In genomic region chr9:32738501-32739172, GRCh38 we compare ENCODE assay signal across 22 cellular contexts. TPM values are rescaled to one million over a fixed set of nuclear protein-coding genes. Genes with fewer than 3 reads are reported as not detected.
DNase-seq lines count a peak whose midpoint lies in the region; ATAC-seq and TF ChIP-seq lines count a peak whose summit lies in the region.
"Had no signal": no experiment of that assay in that cellular context is flagged by ENCODE, and none has a peak within 500 bp of the region (broad histone marks: within the 10 kb centered on the region; RNA-seq: fewer than 3 reads in every experiment).

No MANE protein-coding gene starts in this region.

- TF ChIP-seq CTCF in HCT116 (IDR thresholded peaks at IDR 0.05 in 2 of 3, conservative IDR thresholded peaks at IDR 0.05 in 1 of 3; ENCODE audit: borderline replicate concordance in 1 of 3, insufficient read depth in 1 of 3, low read depth in 2 of 3, low read length in 2 of 3) (no peak), foreskin keratinocyte (conservative IDR thresholded peaks at IDR 0.05) (peak; percentile 15)

- DNase-seq in activated CD4-positive, alpha-beta T cell treated with anti-CD3 and anti-CD28 coated beads for 36 hours, result peak; percentile 19
- no peak for DNase-seq in activated CD4-positive, alpha-beta T cell treated with anti-CD3 and anti-CD28 coated beads for 1 hour
- DNase-seq in HCT116 (ENCODE audit: low read depth, low spot score) (peak; percentile 46), SW480 (ENCODE audit: low spot score) (peak; percentile 28), foreskin keratinocyte (peak; percentile 75 to 93), DMS79 (lab: John Stamatoyannopoulos, UW) (no peak), NCI-H2029 treated with DMSO at 0.1 percent for 48 hours (lab: John Stamatoyannopoulos, UW) (no peak)
- DNase-seq: esophagus squamous epithelium, kidney glomerular epithelial cell, naive B cell, NCI-H187 treated with DMSO at 0.1 percent for 48 hours, NCI-H446 treated with DMSO at 0.1 percent for 48 hours had no signal

- H3K27me3 ChIP-seq in HCT116 (ENCODE audit: insufficient read depth, low read length), result 0 out of 2 replicates have a peak, but pooled peaks cover 2% of the 10 kb centered on the region
- peaks cover 4% of the 10 kb centered on the region for H3K27me3 ChIP-seq in foreskin keratinocyte
- H3K27me3 ChIP-seq: BLaER1 treated with 17β-estradiol and CSF1 and Interleukin-3, amounts not matched to agents 10 nM and 100 nM; esophagus squamous epithelium; right atrium auricular region; suprapubic skin; vagina had no signal

- no peaks in the 10 kb centered on the region for H3K36me3 Mint-ChIP-seq in activated CD4-positive, alpha-beta T cell treated with anti-CD3 and anti-CD28 coated beads for 36 hours (ENCODE audit: low read depth)
- H3K36me3 Mint-ChIP-seq: memory B cell had no signal

- peaks cover 10 to 20% of the 10 kb centered on the region in 2 experiments; a peak in 3 of 4 replicates for H3K4me1 ChIP-seq in HCT116 (ENCODE audit: control insufficient read depth in 1 of 2, insufficient read depth in 2 of 2, low read length in 2 of 2)
- H3K4me1 ChIP-seq in foreskin keratinocyte, result peaks cover 10% of the 10 kb centered on the region
- H3K4me1 ChIP-seq: BLaER1 treated with 17β-estradiol and CSF1 and Interleukin-3, amounts not matched to agents 10 nM and 100 nM; esophagus squamous epithelium; right atrium auricular region; suprapubic skin; vagina had no signal

- H3K27ac ChIP-seq in HCT116 (ENCODE audit: low read depth, low read length), result no peak overlapping the region
- H3K27ac ChIP-seq in foreskin keratinocyte, result peak overlapping the region; percentile 53
- H3K27ac ChIP-seq: BLaER1 treated with 17β-estradiol and CSF1 and Interleukin-3, amounts not matched to agents 10 nM and 100 nM; esophagus squamous epithelium; right atrium auricular region; suprapubic skin; vagina had no signal

- no peak overlapping the region for H3K4me3 ChIP-seq in HCT116 (replicated peaks in 1 of 2; ENCODE audit: low read depth in 1 of 2, low read length in 2 of 2)
- H3K4me3 ChIP-seq: BLaER1 treated with 17β-estradiol and CSF1 and Interleukin-3, amounts not matched to agents 10 nM and 100 nM; esophagus squamous epithelium; K562; right atrium auricular region; suprapubic skin; vagina had no signal

- H3K27me3 Mint-ChIP-seq in activated CD4-positive, alpha-beta T cell treated with anti-CD3 and anti-CD28 coated beads for 36 hours, result peaks cover 7% of the 10 kb centered on the region

- CTCF ChIA-PET in activated CD4-positive, alpha-beta T cell treated with anti-CD3 and anti-CD28 coated beads for 36 hours (lab: Charles Lee), result interaction anchor here (0.7 kb wide), 1 partner anchor 135 kb away, joined by 3 read pairs; no protein-coding TSS in a partner anchor
- CTCF ChIA-PET in HCT116 (lab: Charles Lee), result no interaction called here

- ATAC-seq in activated CD4-positive, alpha-beta T cell treated with anti-CD3 and anti-CD28 coated beads for 36 hours, result peak; percentile 73
- ATAC-seq in HCT116, result peak; percentile 91
- peak; percentile 89 for ATAC-seq in foreskin keratinocyte
- no peak for ATAC-seq in HG02759 (IDR thresholded peaks at IDR 0.05; ENCODE audit: unreplicated experiment)
- ATAC-seq: K562 had no signal

- H3K9ac ChIP-seq in HCT116 (ENCODE audit: low read length), result no peak overlapping the region
- H3K9ac ChIP-seq: BLaER1 treated with 17β-estradiol and CSF1 and Interleukin-3, amounts not matched to agents 10 nM and 100 nM had no signal

- RAD21 ChIA-PET in HCT116 (lab: Charles Lee; ENCODE audit: low non-redundant PET in 1 of 2, low total read pairs in 2 of 2, uncharacterized antibody in 2 of 2, unreplicated experiment in 2 of 2), result no interaction called here

- H3K36me3 ChIP-seq in HCT116 (ENCODE audit: control insufficient read depth in 1 of 2, insufficient read depth in 2 of 2, low read length in 2 of 2), result no peaks in the 10 kb centered on the region
- H3K36me3 ChIP-seq: BLaER1 treated with 17β-estradiol and CSF1 and Interleukin-3, amounts not matched to agents 10 nM and 100 nM; esophagus squamous epithelium; right atrium auricular region; suprapubic skin; vagina had no signal

- H3K9me3 ChIP-seq in HCT116 (ENCODE audit: control insufficient read depth in 1 of 2, insufficient read depth in 1 of 2, low read depth in 1 of 2, low read length in 2 of 2), result no peaks in the 10 kb centered on the region
- H3K9me3 ChIP-seq: esophagus squamous epithelium, right atrium auricular region, suprapubic skin, vagina had no signal

- H3K4me1 Mint-ChIP-seq in activated CD4-positive, alpha-beta T cell treated with anti-CD3 and anti-CD28 coated beads for 36 hours, result no peaks in the 10 kb centered on the region
- H3K4me1 Mint-ChIP-seq: central memory CD8-positive, alpha-beta T cell; memory B cell; naive B cell had no signal

- TF ChIP-seq RAD21 in HCT116 (IDR thresholded peaks at IDR 0.05; ENCODE audit: low read depth), result no peak

- no peaks in the 10 kb centered on the region for H3K79me2 ChIP-seq in HCT116 (ENCODE audit: insufficient read depth, low read length)

- H3K9me3 Mint-ChIP-seq in activated CD4-positive, alpha-beta T cell treated with anti-CD3 and anti-CD28 coated beads for 36 hours (ENCODE audit: low read depth), result no peaks in the 10 kb centered on the region

- peak overlapping the region; percentile 92 for H2AFZ ChIP-seq in HCT116 (ENCODE audit: low read depth, low read length, poor library complexity, severe bottlenecking)

- BruUV-seq in HCT116 (replicated peaks; lab: Mats Ljungman, UMichigan), result no TSS peak

- POLR2A ChIA-PET in activated CD4-positive, alpha-beta T cell treated with anti-CD3 and anti-CD28 coated beads for 36 hours (lab: Charles Lee), result no interaction called here
- POLR2A ChIA-PET in HCT116 (lab: Charles Lee), result no interaction called here

- H3K9me2 ChIP-seq in HCT116 (ENCODE audit: insufficient read depth), result no peaks in the 10 kb centered on the region

- no peak for TF ChIP-seq POLR2A in HCT116 (IDR thresholded peaks at IDR 0.05; ENCODE audit: borderline replicate concordance, extremely low read depth, insufficient read depth, insufficient read length)

- intact Hi-C loops in activated CD4-positive, alpha-beta T cell treated with anti-CD3 and anti-CD28 coated beads for 36 hours (cut with DNase I, micrococcal nuclease), result no loop called here
- intact Hi-C loops in HCT116 (cut with micrococcal nuclease), result no loop called here

- no peak overlapping the region for H3K27ac Mint-ChIP-seq in activated CD4-positive, alpha-beta T cell treated with anti-CD3 and anti-CD28 coated beads for 36 hours
- H3K27ac Mint-ChIP-seq: memory B cell, naive B cell had no signal

- H3K4me3 Mint-ChIP-seq in activated CD4-positive, alpha-beta T cell treated with anti-CD3 and anti-CD28 coated beads for 36 hours, result no peak overlapping the region
- H3K4me3 Mint-ChIP-seq: central memory CD8-positive, alpha-beta T cell; memory B cell; naive B cell had no signal

- H4K20me1 ChIP-seq in HCT116 (ENCODE audit: insufficient read depth), result no peaks in the 10 kb centered on the region
- H4K20me1 ChIP-seq: BLaER1 treated with 17β-estradiol and CSF1 and Interleukin-3, amounts not matched to agents 10 nM and 100 nM had no signal

- peak overlapping the region; percentile 18 for H3K4me2 ChIP-seq in HCT116 (ENCODE audit: low read length)
- H3K4me2 ChIP-seq: BLaER1 treated with 17β-estradiol and CSF1 and Interleukin-3, amounts not matched to agents 10 nM and 100 nM had no signal

TF ChIP-seq in HCT116, 20 proteins besides CTCF, POLR2A, EP300 and RAD21:
- TF ChIP-seq JUND (IDR thresholded peaks at IDR 0.05), result peak; percentile 63
- peak; percentile 70 for TF ChIP-seq FOSL1 (IDR thresholded peaks at IDR 0.05; ENCODE audit: low read depth)
- TF ChIP-seq CEBPB (IDR thresholded peaks at IDR 0.05; ENCODE audit: low read depth), result no peak

RNA-seq across cellular contexts. Expression of gene TMEM215, which starts 44.7 kb away (rescaled TPM):
- not detected for total RNA-seq in activated CD4-positive, alpha-beta T cell treated with anti-CD3 and anti-CD28 coated beads for 36 hours
- total RNA-seq in HCT116 (2021; ENCODE audit: unreplicated experiment) (not detected), foreskin keratinocyte (not detected in 2 replicates)
- polyA plus RNA-seq in HCT116 (2012), result not detected in 2 replicates
- polyA plus RNA-seq in foreskin keratinocyte, result not detected in 2 replicates
- total RNA-seq: A673, esophagus squamous epithelium, K562, osteocyte, right atrium auricular region, vagina had no signal
- polyA plus RNA-seq: K562 had no signal

Comparison
In these comparisons a context has a peak if more than half of its experiments do, and no peak if none do; other contexts are left out.
1. DNase-seq: peak in activated CD4-positive, alpha-beta T cell treated with anti-CD3 and anti-CD28 coated beads for 36 hours (single experiment), HCT116 (single experiment), SW480 (single experiment) and foreskin keratinocyte (2 of 2); none in activated CD4-positive, alpha-beta T cell treated with anti-CD3 and anti-CD28 coated beads for 1 hour (single experiment), DMS79 (single experiment) and NCI-H2029 treated with DMSO at 0.1 percent for 48 hours (single experiment).